In genomic region chr5:146337264-146337904, GRCh38 we compare ENCODE assay signal across 24 cellular contexts. TPM values are rescaled to one million over a fixed set of nuclear protein-coding genes. Genes with fewer than 3 reads are reported as not detected.
A peak's percentile ranks its signal among the peaks of the same experiment; 100 is the strongest.
DNase-seq lines count a peak whose midpoint lies in the region; ATAC-seq, FAIRE-seq and TF ChIP-seq lines count a peak whose summit lies in the region.
"Had no signal": no experiment of that assay in that cellular context is flagged by ENCODE, and none has a peak within 500 bp of the region (broad histone marks: within the 10 kb centered on the region; RNA-seq: fewer than 3 reads in every experiment).

No MANE protein-coding gene starts in this region.

- H3K27me3 ChIP-seq in astrocyte (ENCODE audit: insufficient read depth, low read length) (peaks cover 94% of the 10 kb centered on the region), iPS-18a (ENCODE audit: control insufficient read depth, insufficient read depth, low read length) (peaks cover 100% of the 10 kb centered on the region), GM23248 (replicated peaks; ENCODE audit: insufficient read depth) (peaks cover 93% of the 10 kb centered on the region), mammary epithelial cell (ENCODE audit: insufficient read depth, low read length) (peaks cover 68% of the 10 kb centered on the region)

- H3K4me1 ChIP-seq in astrocyte (ENCODE audit: insufficient read depth, low read length): peaks cover 5% of the 10 kb centered on the region
- no peaks in the 10 kb centered on the region for H3K4me1 ChIP-seq in iPS-18a (ENCODE audit: control insufficient read depth, low read depth, low read length)
- no peaks in the 10 kb centered on the region for H3K4me1 ChIP-seq in GM23248 (ENCODE audit: insufficient read depth)
- no peaks in the 10 kb centered on the region for H3K4me1 ChIP-seq in mammary epithelial cell (ENCODE audit: insufficient read depth, low read length)
- H3K4me1 ChIP-seq: BE2C had no signal

- intact Hi-C loops in mammary epithelial cell (cut with micrococcal nuclease): no loop called here

- H3K79me2 ChIP-seq in astrocyte (ENCODE audit: insufficient read depth, low read length) (no peaks in the 10 kb centered on the region), GM23248 (ENCODE audit: insufficient read depth) (no peaks in the 10 kb centered on the region), mammary epithelial cell (ENCODE audit: insufficient read depth, low read length) (no peaks in the 10 kb centered on the region)

- dilution Hi-C loops in mammary epithelial cell (cut with HindIII; ENCODE audit: low sequenced_read_pairs): no loop called here

- H3K4me2 ChIP-seq in astrocyte (ENCODE audit: low read length): no peak overlapping the region
- no peak overlapping the region for H3K4me2 ChIP-seq in GM23248 (ENCODE audit: unreplicated experiment)
- no peak overlapping the region for H3K4me2 ChIP-seq in mammary epithelial cell (ENCODE audit: insufficient read depth, low read depth, low read length)

- H3K9ac ChIP-seq in astrocyte (ENCODE audit: low read length) (no peak overlapping the region), iPS-18a (ENCODE audit: low read length) (no peak overlapping the region), GM23248 (no peak overlapping the region), mammary epithelial cell (ENCODE audit: insufficient read depth, low read length) (no peak overlapping the region)

- no peak overlapping the region for H3K4me3 ChIP-seq in astrocyte (ENCODE audit: insufficient read depth, low read depth, low read length)
- peak overlapping the region; percentile 58 for H3K4me3 ChIP-seq in iPS-18a (ENCODE audit: low read length)
- H3K4me3 ChIP-seq in GM23248: no peak overlapping the region
- H3K4me3 ChIP-seq in mammary epithelial cell (replicated peaks in 1 of 3; ENCODE audit: insufficient read depth in 1 of 3, low read depth in 2 of 3, low read length in 3 of 3): no peak overlapping the region
- H3K4me3 ChIP-seq: K562 had no signal

- no peaks in the 10 kb centered on the region for H3K9me3 ChIP-seq in astrocyte (ENCODE audit: insufficient read depth, low read depth, low read length)
- H3K9me3 ChIP-seq in iPS-18a (ENCODE audit: control insufficient read depth, low read depth, low read length): no peaks in the 10 kb centered on the region
- no peaks in the 10 kb centered on the region for H3K9me3 ChIP-seq in GM23248 (ENCODE audit: low read depth)
- H3K9me3 ChIP-seq in mammary epithelial cell (replicated peaks; ENCODE audit: insufficient read depth, low read length): no peaks in the 10 kb centered on the region
- H3K9me3 ChIP-seq: BE2C had no signal

- 2 to 3% methylated on average over 31 to 34 of the region's 34 CpGs for WGBS in GM23248 (ENCODE audit: low coverage in 1 of 2, low lambda C conversion rate in 2 of 2, missing lambda C conversion rate in 2 of 2), 2 experiments
- WGBS in mammary epithelial cell (ENCODE audit: low coverage, missing lambda C conversion rate): 6% methylated on average over 21 of the region's 34 CpGs

- H4K20me1 ChIP-seq in astrocyte (ENCODE audit: insufficient read depth, low read length) (no peaks in the 10 kb centered on the region), GM23248 (ENCODE audit: insufficient read depth) (no peaks in the 10 kb centered on the region), mammary epithelial cell (ENCODE audit: insufficient read depth, low read length) (peaks cover 3% of the 10 kb centered on the region)

- H3K27ac ChIP-seq in astrocyte (ENCODE audit: low read depth, low read length): no peak overlapping the region
- no peak overlapping the region for H3K27ac ChIP-seq in iPS-18a (ENCODE audit: low read length)
- no peak overlapping the region for H3K27ac ChIP-seq in GM23248
- no peak overlapping the region for H3K27ac ChIP-seq in mammary epithelial cell (ENCODE audit: insufficient read depth, low read depth, low read length)
- H3K27ac ChIP-seq: 22Rv1, HL-60 had no signal

- H3K36me3 Mint-ChIP-seq in astrocyte (ENCODE audit: low read depth, unreplicated experiment) (peaks cover 4% of the 10 kb centered on the region), immature natural killer cell (no peaks in the 10 kb centered on the region)
- peaks cover 10% of the 10 kb centered on the region for H3K36me3 Mint-ChIP-seq in activated CD8-positive, alpha-beta T cell treated with anti-CD3 and anti-CD28 coated beads, Interleukin-2, amount 10 ng/mL, durations not matched to agents 7 days and 5 days (ENCODE audit: low read depth)
- H3K36me3 Mint-ChIP-seq: CD8-positive, alpha-beta T cell had no signal

- peak; percentile 23 for DNase-seq in DMS53 (lab: John Stamatoyannopoulos, UW)
- DNase-seq in DMS53 treated with DMSO at 0.1 percent for 48 hours (lab: John Stamatoyannopoulos, UW; ENCODE audit: unreplicated experiment): no peak
- DNase-seq in astrocyte (ENCODE audit: low read depth): no peak
- DNase-seq in GM23248: no peak
- DNase-seq in activated CD8-positive, alpha-beta T cell treated with anti-CD3 and anti-CD28 coated beads, Interleukin-2, amount 10 ng/mL, durations not matched to agents 7 days and 5 days: no peak
- no peak for DNase-seq in mammary epithelial cell
- DNase-seq in immature natural killer cell: no peak
- DNase-seq: BE2C; CD8-positive, alpha-beta T cell; NCI-H1417; NCI-H187 treated with DMSO at 0.1 percent for 48 hours; NCI-H2171; NCI-H446; NK-92 treated with Interleukin-12 subunit alpha and Interleukin-12 subunit beta, amount 100 ng/mL, for 24 hours; OCI-M1; RPMI8226; SIG-M5 had no signal

- peaks cover 13% of the 10 kb centered on the region for H3K4me1 Mint-ChIP-seq in astrocyte (ENCODE audit: low read depth, unreplicated experiment)
- peaks cover 6% of the 10 kb centered on the region for H3K4me1 Mint-ChIP-seq in activated CD8-positive, alpha-beta T cell treated with anti-CD3 and anti-CD28 coated beads, Interleukin-2, amount 10 ng/mL, durations not matched to agents 7 days and 5 days (ENCODE audit: low read depth)
- H3K4me1 Mint-ChIP-seq in immature natural killer cell: peaks cover 0 to 2% of the 10 kb centered on the region in 2 donors

- H3K27ac Mint-ChIP-seq in astrocyte (ENCODE audit: unreplicated experiment) (peak overlapping the region; percentile 87), immature natural killer cell (no peak overlapping the region)
- no peak overlapping the region for H3K27ac Mint-ChIP-seq in activated CD8-positive, alpha-beta T cell treated with anti-CD3 and anti-CD28 coated beads, Interleukin-2, amount 10 ng/mL, durations not matched to agents 7 days and 5 days
- H3K27ac Mint-ChIP-seq: CD8-positive, alpha-beta T cell had no signal

- TF ChIP-seq CTCF in astrocyte (IDR thresholded peaks at IDR 0.05; ENCODE audit: insufficient read depth, low read depth, low read length): no peak
- TF ChIP-seq CTCF in mammary epithelial cell (conservative IDR thresholded peaks at IDR 0.05 in 1 of 2, IDR thresholded peaks at IDR 0.05 in 1 of 2; ENCODE audit: extremely low read depth in 1 of 2, insufficient read depth in 1 of 2, low read depth in 1 of 2, low read length in 2 of 2): no peak

- BruUV-seq in mammary epithelial cell (replicated peaks; lab: Mats Ljungman, UMichigan): no TSS peak

- in situ Hi-C loops in GM23248 (cut with MboI) (no loop called here), mammary epithelial cell (cut with MboI; ENCODE audit: low sequenced_read_pairs in 2 of 2) (no loop called here)

- POLR2A ChIA-PET in activated CD8-positive, alpha-beta T cell treated with anti-CD3 and anti-CD28 coated beads, Interleukin-2, amount 10 ng/mL, durations not matched to agents 7 days and 5 days (lab: Charles Lee): no interaction called here

- no peak for FAIRE-seq in astrocyte (lab: Jason Lieb, UNC)
- FAIRE-seq: GM19239, HTR-8/SVneo, K562 had no signal

- H3K9me2 ChIP-seq in GM23248 (ENCODE audit: insufficient read depth): no peaks in the 10 kb centered on the region

- H3K4me3 Mint-ChIP-seq in astrocyte (ENCODE audit: unreplicated experiment): no peak overlapping the region
- no peak overlapping the region for H3K4me3 Mint-ChIP-seq in activated CD8-positive, alpha-beta T cell treated with anti-CD3 and anti-CD28 coated beads, Interleukin-2, amount 10 ng/mL, durations not matched to agents 7 days and 5 days
- no peak overlapping the region for H3K4me3 Mint-ChIP-seq in immature natural killer cell
- H3K4me3 Mint-ChIP-seq: CD8-positive, alpha-beta T cell had no signal

- H3K36me3 ChIP-seq in astrocyte (ENCODE audit: insufficient read depth, low read length): no peaks in the 10 kb centered on the region
- H3K36me3 ChIP-seq in iPS-18a (ENCODE audit: control insufficient read depth, low read depth, low read length): no peaks in the 10 kb centered on the region
- H3K36me3 ChIP-seq in GM23248 (ENCODE audit: low read depth): no peaks in the 10 kb centered on the region
- H3K36me3 ChIP-seq in mammary epithelial cell (ENCODE audit: insufficient read depth, low read length): no peaks in the 10 kb centered on the region
- H3K36me3 ChIP-seq: BE2C had no signal

- no peak for ATAC-seq in activated CD8-positive, alpha-beta T cell treated with anti-CD3 and anti-CD28 coated beads, Interleukin-2, amount 10 ng/mL, durations not matched to agents 7 days and 5 days
- ATAC-seq: CD8-positive, alpha-beta T cell; HCT116; K562 had no signal

- H3K9me3 Mint-ChIP-seq in astrocyte (ENCODE audit: unreplicated experiment) (peaks cover 20% of the 10 kb centered on the region), immature natural killer cell (peaks cover 0 to 8% (median 2%) of the 10 kb centered on the region in 6 donors)
- no peaks in the 10 kb centered on the region for H3K9me3 Mint-ChIP-seq in activated CD8-positive, alpha-beta T cell treated with anti-CD3 and anti-CD28 coated beads, Interleukin-2, amount 10 ng/mL, durations not matched to agents 7 days and 5 days (ENCODE audit: insufficient read depth)
- H3K9me3 Mint-ChIP-seq: CD8-positive, alpha-beta T cell had no signal

- CTCF ChIA-PET in activated CD8-positive, alpha-beta T cell treated with anti-CD3 and anti-CD28 coated beads, Interleukin-2, amount 10 ng/mL, durations not matched to agents 7 days and 5 days (lab: Charles Lee): no interaction called here
- CTCF ChIA-PET in mammary epithelial cell (lab: Charles Lee; ENCODE audit: low non-redundant PET): no interaction called here

- H2AFZ ChIP-seq in astrocyte (ENCODE audit: low read depth, low read length) (no peak overlapping the region), GM23248 (no peak overlapping the region), mammary epithelial cell (ENCODE audit: low read depth, low read length) (no peak overlapping the region)

- no peaks in the 10 kb centered on the region for H3F3A ChIP-seq in GM23248 (ENCODE audit: insufficient read depth)

- H3K27me3 Mint-ChIP-seq in astrocyte (ENCODE audit: low read depth, unreplicated experiment): peaks cover 93% of the 10 kb centered on the region
- H3K27me3 Mint-ChIP-seq in activated CD8-positive, alpha-beta T cell treated with anti-CD3 and anti-CD28 coated beads, Interleukin-2, amount 10 ng/mL, durations not matched to agents 7 days and 5 days (ENCODE audit: low read depth): peaks cover 88% of the 10 kb centered on the region
- H3K27me3 Mint-ChIP-seq in immature natural killer cell (ENCODE audit: low read depth in 3 of 3): peaks cover 22 to 60% (median 36%) of the 10 kb centered on the region in 3 donors

RNA-seq across cellular contexts. Expression of gene POU4F3, which starts 1.3 kb away (rescaled TPM):
- 0.18 TPM in 1 of 2 replicates, not detected in the other for total RNA-seq in astrocyte
- total RNA-seq in GM23248 (2014; rRNA removed; shearing (Covaris generic)): 0.13 TPM in 1 of 2 replicates, not detected in the other
- polyA plus RNA-seq in GM23248 (2016; fragmentation: Nextera tagmentation; extraction: Ambion mirVana): not detected in 2 replicates
- total RNA-seq in activated CD8-positive, alpha-beta T cell treated with anti-CD3 and anti-CD28 coated beads, Interleukin-2, amount 10 ng/mL, durations not matched to agents 7 days and 5 days: under 1 TPM in 1 of 2 experiments, not detected in 1; 0.13 TPM
- total RNA-seq in mammary epithelial cell: not detected
- 0.02 TPM for polyA plus RNA-seq in mammary epithelial cell
- polyA minus RNA-seq in mammary epithelial cell: not detected
- not detected for polyA plus RNA-seq in immature natural killer cell
